1 cellular context compared by ENCODE assay signal in genomic region chr10:94640562-94640961, GRCh38.
A peak's percentile ranks its signal among the peaks of the same experiment; 100 is the strongest.
TF ChIP-seq lines count a peak whose summit lies in the region.

No MANE protein-coding gene starts in this region.

TF ChIP-seq in SK-N-SH treated with all-trans-retinoic acid at 6 μM for 48 hours, 23 proteins besides CTCF, POLR2A, EP300 and RAD21 (continued from another document):
- TF ChIP-seq PPARA (CRISPR knock-in tag; IDR thresholded peaks at IDR 0.05; ENCODE audit: borderline replicate concordance) (no peak), ZC3H10 (CRISPR knock-in tag; IDR thresholded peaks at IDR 0.05) (no peak), TCF4 (CRISPR knock-in tag; IDR thresholded peaks at IDR 0.05; ENCODE audit: borderline replicate concordance) (0 out of 2 replicates have a peak, but pooled peaks have one; percentile 24), GLIS3 (CRISPR knock-in tag; IDR thresholded peaks at IDR 0.05) (no peak), ZNF70 (CRISPR knock-in tag; IDR thresholded peaks at IDR 0.05) (no peak), ESRRG (CRISPR knock-in tag; IDR thresholded peaks at IDR 0.05) (no peak), OSR1 (CRISPR knock-in tag; IDR thresholded peaks at IDR 0.05) (no peak), BACH2 (CRISPR knock-in tag; IDR thresholded peaks at IDR 0.05; ENCODE audit: borderline replicate concordance) (no peak), POU6F1 (CRISPR knock-in tag; IDR thresholded peaks at IDR 0.05; ENCODE audit: borderline replicate concordance, low read depth) (no peak), ZFP3 (CRISPR knock-in tag; IDR thresholded peaks at IDR 0.05) (no peak)
